In the genomic region with DNA sequence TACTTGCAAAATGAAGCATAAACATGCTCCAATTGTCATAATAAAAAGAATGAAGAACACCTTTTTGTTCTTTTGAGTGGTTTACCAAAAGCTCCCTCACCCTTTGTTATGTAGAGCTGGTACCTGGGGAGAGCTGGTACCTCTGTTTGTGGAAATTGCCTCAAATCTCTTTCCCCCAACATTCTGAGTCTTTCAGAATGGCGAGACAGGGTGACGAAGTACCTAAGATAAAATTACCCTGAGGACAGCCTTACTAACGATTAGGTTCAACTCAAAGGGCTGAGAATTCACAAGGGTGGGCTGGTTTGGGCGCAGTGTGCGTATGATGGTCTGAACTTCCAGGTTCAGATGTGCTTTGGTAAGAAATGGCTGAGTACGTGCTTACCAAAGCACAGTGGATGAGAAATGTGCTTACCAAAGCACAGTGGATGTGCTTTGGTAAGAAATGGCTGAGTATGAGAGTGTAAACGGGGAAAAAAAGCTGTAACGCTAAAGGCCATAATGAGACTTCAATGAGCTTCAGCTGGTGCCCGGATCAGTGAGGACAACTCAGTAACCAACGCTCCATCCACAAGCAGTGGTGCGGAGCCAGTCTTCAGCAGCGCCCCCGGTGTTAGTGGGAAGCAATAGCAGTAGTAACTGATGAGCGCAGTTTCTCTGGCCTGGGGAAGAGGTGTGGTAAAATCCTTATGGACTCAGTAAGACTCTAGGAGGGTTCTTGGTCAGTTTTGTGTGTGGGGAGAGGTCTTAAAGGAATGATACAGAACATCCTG, we compare ENCODE assay signal across 8 cellular contexts.
A peak's percentile ranks its signal among the peaks of the same experiment; 100 is the strongest.
DNase-seq lines count a peak whose midpoint lies in the region; TF ChIP-seq lines count a peak whose summit lies in the region.

No MANE protein-coding gene starts in this region.

- no peak overlapping the region for H3K27ac Mint-ChIP-seq in glutamatergic neuron (ENCODE audit: unreplicated experiment)
- H3K27ac Mint-ChIP-seq in activated T-helper 2 cell treated with anti-CD3 and anti-CD28 coated beads, Interferon-gamma antibody, Interleukin-2, Interleukin-4, amounts not matched to agents 10 μg/mL and 5 μg/mL and 100 μg/mL, durations not matched to agents 14 hours and 24 hours and 36 hours = no peak overlapping the region

- TF ChIP-seq CTCF in AG09309 (IDR thresholded peaks at IDR 0.05; ENCODE audit: control insufficient read depth, insufficient read depth, low read depth, low read length, missing control alignments) (peak; percentile 24), GM13977 (IDR thresholded peaks at IDR 0.05; ENCODE audit: extremely low read depth, insufficient read depth, missing control alignments) (peak; percentile 45), glutamatergic neuron (IDR thresholded peaks at IDR 0.05; ENCODE audit: partially characterized antibody, unreplicated experiment) (peak; percentile 72), foreskin fibroblast (IDR thresholded peaks at IDR 0.05; ENCODE audit: low read depth, low read length) (no peak)

- no peaks in the 10 kb centered on the region for H3K27me3 Mint-ChIP-seq in glutamatergic neuron (ENCODE audit: unreplicated experiment)
- H3K27me3 Mint-ChIP-seq in activated T-helper 2 cell treated with anti-CD3 and anti-CD28 coated beads, Interferon-gamma antibody, Interleukin-2, Interleukin-4, amounts not matched to agents 10 μg/mL and 5 μg/mL and 100 μg/mL, durations not matched to agents 14 hours and 24 hours and 36 hours (ENCODE audit: low read depth) = peaks cover 4% of the 10 kb centered on the region

- no peak overlapping the region for H3K4me3 Mint-ChIP-seq in glutamatergic neuron (ENCODE audit: unreplicated experiment)
- no peak overlapping the region for H3K4me3 Mint-ChIP-seq in activated T-helper 2 cell treated with anti-CD3 and anti-CD28 coated beads, Interferon-gamma antibody, Interleukin-2, Interleukin-4, amounts not matched to agents 10 μg/mL and 5 μg/mL and 100 μg/mL, durations not matched to agents 14 hours and 24 hours and 36 hours (ENCODE audit: low read depth)

- H3K36me3 Mint-ChIP-seq in glutamatergic neuron (ENCODE audit: unreplicated experiment) = no peaks in the 10 kb centered on the region
- no peaks in the 10 kb centered on the region for H3K36me3 Mint-ChIP-seq in activated T-helper 2 cell treated with anti-CD3 and anti-CD28 coated beads, Interferon-gamma antibody, Interleukin-2, Interleukin-4, amounts not matched to agents 10 μg/mL and 5 μg/mL and 100 μg/mL, durations not matched to agents 14 hours and 24 hours and 36 hours (ENCODE audit: low read depth)

- H3K4me1 Mint-ChIP-seq in glutamatergic neuron (ENCODE audit: low read depth, unreplicated experiment) = peaks cover 2% of the 10 kb centered on the region
- H3K4me1 Mint-ChIP-seq in activated T-helper 2 cell treated with anti-CD3 and anti-CD28 coated beads, Interferon-gamma antibody, Interleukin-2, Interleukin-4, amounts not matched to agents 10 μg/mL and 5 μg/mL and 100 μg/mL, durations not matched to agents 14 hours and 24 hours and 36 hours (ENCODE audit: low read depth) = peaks cover 4% of the 10 kb centered on the region

- H3K4me3 ChIP-seq in AG09309 (ENCODE audit: control insufficient read depth, low read depth, low read length) (no peak overlapping the region), foreskin fibroblast (ENCODE audit: low read depth in 1 of 2, low read length in 2 of 2) (no peak overlapping the region)

- in situ Hi-C loops in GM13977 (cut with MboI; ENCODE audit: low pct_unique_long_range_greater_than_20kb, low sequenced_read_pairs, unreplicated experiment) = no loop called here

- no peaks in the 10 kb centered on the region for H3K9me3 Mint-ChIP-seq in glutamatergic neuron (ENCODE audit: unreplicated experiment)
- no peaks in the 10 kb centered on the region for H3K9me3 Mint-ChIP-seq in activated T-helper 2 cell treated with anti-CD3 and anti-CD28 coated beads, Interferon-gamma antibody, Interleukin-2, Interleukin-4, amounts not matched to agents 10 μg/mL and 5 μg/mL and 100 μg/mL, durations not matched to agents 14 hours and 24 hours and 36 hours

- intact Hi-C loops in activated T-helper 2 cell treated with anti-CD3 and anti-CD28 coated beads, Interferon-gamma antibody, Interleukin-2, Interleukin-4, amounts not matched to agents 10 μg/mL and 5 μg/mL and 100 μg/mL, durations not matched to agents 14 hours and 24 hours and 36 hours (cut with micrococcal nuclease) = no loop called here

- DNase-seq in AG09309 (ENCODE audit: low read depth) = no peak
- DNase-seq in GM13977 (ENCODE audit: low spot score) = no peak
- DNase-seq in NAMALWA (ENCODE audit: low spot score) = peak; percentile 15
- peak; percentile 77 for DNase-seq in glutamatergic neuron
- DNase-seq in NCI-H1694 (lab: John Stamatoyannopoulos, UW) = no peak
- no peak for DNase-seq in foreskin fibroblast
- no peak for DNase-seq in activated T-helper 2 cell treated with anti-CD3 and anti-CD28 coated beads, Interferon-gamma antibody, Interleukin-2, Interleukin-4, amounts not matched to agents 10 μg/mL and 5 μg/mL and 100 μg/mL, durations not matched to agents 14 hours and 24 hours and 36 hours (ENCODE audit: low spot score)
- DNase-seq in occipital lobe (lab: John Stamatoyannopoulos, UW) = no peak

Comparison
In these comparisons a context has a peak if more than half of its experiments do, and no peak if none do; other contexts are left out.
1. DNase-seq: peak in NAMALWA (single experiment) and glutamatergic neuron (single experiment); none in AG09309 (single experiment), GM13977 (single experiment), NCI-H1694 (single experiment), foreskin fibroblast (0 of 2), activated T-helper 2 cell treated with anti-CD3 and anti-CD28 coated beads, Interferon-gamma antibody, Interleukin-2, Interleukin-4, amounts not matched to agents 10 μg/mL and 5 μg/mL and 100 μg/mL, durations not matched to agents 14 hours and 24 hours and 36 hours (single experiment) and occipital lobe (single experiment).